In the genomic region with DNA sequence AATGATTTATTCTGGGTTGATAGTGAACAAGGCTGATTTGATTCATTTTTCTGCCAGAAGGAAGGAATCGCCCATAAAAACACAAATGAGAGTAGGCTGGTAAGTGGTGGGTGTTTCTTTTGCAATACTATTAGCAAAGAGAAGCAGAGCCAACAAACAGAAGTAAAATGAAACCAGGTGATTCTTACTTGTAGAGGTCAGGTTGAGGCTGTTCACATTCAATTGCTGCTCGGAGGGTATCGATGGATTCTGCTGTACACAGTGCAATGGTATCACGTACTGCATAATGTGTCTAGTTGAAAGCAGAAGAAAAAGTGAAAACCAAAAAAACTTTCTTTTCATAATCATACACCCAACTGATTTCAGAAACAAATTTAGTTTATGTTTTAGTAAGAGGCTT, we compare ENCODE assay signal across 32 cellular contexts.
"Had no signal": no experiment of that assay in that cellular context is flagged by ENCODE, and none has a peak within 500 bp of the region (broad histone marks: within the 10 kb centered on the region; RNA-seq: fewer than 3 reads in every experiment).

No MANE protein-coding gene starts in this region.

- DNase-seq: Karpas-422, Kasumi-1, KG1, MG63, MM.1S, MV-4-11, NCI-H1048, NCI-H1092, NCI-H1092 treated with DMSO at 0.1 percent for 48 hours, NCI-H1105, NCI-H1105 treated with DMSO at 0.1 percent for 48 hours, NCI-H1417, NCI-H1417 treated with DMSO at 0.1 percent for 48 hours, NCI-H146, NCI-H1694, NCI-H1694 treated with DMSO at 0.1 percent for 48 hours, NCI-H187, NCI-H187 treated with DMSO at 0.1 percent for 48 hours, NCI-H1930, NCI-H2029, NCI-H2029 treated with DMSO at 0.1 percent for 48 hours, NCI-H2081, NCI-H2081 treated with DMSO at 0.1 percent for 48 hours, NCI-H2107, NCI-H2171, NCI-H2171 treated with DMSO at 0.1 percent for 48 hours, NCI-H2227 treated with DMSO at 0.1 percent for 48 hours, NCI-H226, NCI-H345, NCI-H446, NCI-H446 treated with DMSO at 0.1 percent for 48 hours had no signal

- H3K27me3 ChIP-seq: MG63 had no signal

- H3K4me3 ChIP-seq: MG63 had no signal

- H3K27ac ChIP-seq: KMS-11 had no signal
